ENCODE assay signal across 8 cellular contexts in genomic region chr18:3247243-3248061, GRCh38. TPM values are rescaled to one million over a fixed set of nuclear protein-coding genes. Genes with fewer than 3 reads are reported as not detected.
DNase-seq lines count a peak whose midpoint lies in the region; ATAC-seq and TF ChIP-seq lines count a peak whose summit lies in the region.

Gene MYL12A (plus strand): TSS chr18:3247801. CDS start chr18:3253248, 5,447 bp downstream.

- H3K27me3 ChIP-seq in GM06990 (replicated peaks; ENCODE audit: control insufficient read depth, insufficient read depth, low read length) (no peaks in the 10 kb centered on the region), suprapubic skin (no peaks in the 10 kb centered on the region)

- H3K9me3 Mint-ChIP-seq in activated naive CD4-positive, alpha-beta T cell treated with anti-CD3 and anti-CD28 coated beads, Interleukin-2, amount 50 U/mL, for 24 hours: no peaks in the 10 kb centered on the region

- H3K27me3 Mint-ChIP-seq in activated naive CD4-positive, alpha-beta T cell treated with anti-CD3 and anti-CD28 coated beads, Interleukin-2, amount 50 U/mL, for 24 hours: no peaks in the 10 kb centered on the region

- H3K36me3 ChIP-seq in GM06990 (ENCODE audit: control insufficient read depth, insufficient read depth, low read length): peaks cover 2% of the 10 kb centered on the region
- H3K36me3 ChIP-seq in suprapubic skin: no peaks in the 10 kb centered on the region

- H3K4me3 ChIP-seq in GM06990 (replicated peaks; ENCODE audit: low read depth, low read length) (peak within 1 kb of the TSS; percentile 89), suprapubic skin (peak within 1 kb of the TSS; percentile 71)

- peak within 1 kb of the TSS; percentile 98 for H3K4me3 Mint-ChIP-seq in activated naive CD4-positive, alpha-beta T cell treated with anti-CD3 and anti-CD28 coated beads, Interleukin-2, amount 50 U/mL, for 24 hours

- peak within 1 kb of the TSS; percentile 97 for H3K27ac ChIP-seq in suprapubic skin

- peaks cover 52% of the 10 kb centered on the region for H3K4me1 Mint-ChIP-seq in activated naive CD4-positive, alpha-beta T cell treated with anti-CD3 and anti-CD28 coated beads, Interleukin-2, amount 50 U/mL, for 24 hours

- TF ChIP-seq POLR2A in suprapubic skin (IDR thresholded peaks at IDR 0.05): peak in 1 of 2 donors; percentile 86

- no peak for TF ChIP-seq EP300 in suprapubic skin (IDR thresholded peaks at IDR 0.05)

- peak; percentile 84 for ATAC-seq in HG02588 (IDR thresholded peaks at IDR 0.05; ENCODE audit: unreplicated experiment)
- peak; percentile 83 for ATAC-seq in SK-N-SH treated with all-trans-retinoic acid at 6 μM for 48 hours

- no peaks in the 10 kb centered on the region for H3K9me3 ChIP-seq in suprapubic skin

- under 1% methylated on average over 56 of the region's 65 CpGs for WGBS in suprapubic skin

- TF ChIP-seq CTCF in GM06990 (IDR thresholded peaks at IDR 0.05; ENCODE audit: insufficient read depth, low read length, poor library complexity, severe bottlenecking) (no peak), suprapubic skin (IDR thresholded peaks at IDR 0.05) (no peak)

- peaks cover 9% of the 10 kb centered on the region for H3K36me3 Mint-ChIP-seq in activated naive CD4-positive, alpha-beta T cell treated with anti-CD3 and anti-CD28 coated beads, Interleukin-2, amount 50 U/mL, for 24 hours

- peak within 1 kb of the TSS; percentile 99 for H3K27ac Mint-ChIP-seq in activated naive CD4-positive, alpha-beta T cell treated with anti-CD3 and anti-CD28 coated beads, Interleukin-2, amount 50 U/mL, for 24 hours

- DNase-seq in GM06990 (ENCODE audit: extremely low read depth, insufficient read length) (peak; percentile 99), NCI-H1092 (lab: John Stamatoyannopoulos, UW) (peak; percentile 80), germinal center (ENCODE audit: low spot score) (peak; percentile 94), nucleus accumbens (lab: John Stamatoyannopoulos, UW) (peak; percentile 43 to 95 (median 86)), suprapubic skin (ENCODE audit: low spot score in 2 of 2) (peak; percentile 98)

- peaks cover 54% of the 10 kb centered on the region for H3K4me1 ChIP-seq in suprapubic skin

TF ChIP-seq in SK-N-SH treated with all-trans-retinoic acid at 6 μM for 48 hours, 23 proteins besides CTCF, POLR2A, EP300 and RAD21:
- TF ChIP-seq RARB (CRISPR knock-in tag; IDR thresholded peaks at IDR 0.05) (peak; percentile 54; the same call in 1 of the 2 replicates), TOX (CRISPR knock-in tag; IDR thresholded peaks at IDR 0.05; ENCODE audit: borderline replicate concordance) (peak; percentile 51; the same call in 1 of the 2 replicates), TCF4 (CRISPR knock-in tag; IDR thresholded peaks at IDR 0.05; ENCODE audit: borderline replicate concordance) (no peak), TSHZ2 (CRISPR knock-in tag; IDR thresholded peaks at IDR 0.05) (no peak; the same call in 1 of the 2 replicates)

RNA-seq across cellular contexts. Expression of gene MYL12A, which starts in this region (rescaled TPM):
- total RNA-seq in suprapubic skin: 100 to 1,000 TPM; 190 to 259 (median 242) TPM

Comparison
In these comparisons a context has a peak if more than half of its experiments do, and no peak if none do; other contexts are left out.
1. Peak in every context shown above with its lines: DNase-seq, ATAC-seq, H3K4me3 ChIP-seq and H3K27ac ChIP-seq.